9 cellular contexts compared by ENCODE assay signal in genomic region chr19:795691-796581, GRCh38. TPM values are rescaled to one million over a fixed set of nuclear protein-coding genes. Genes with fewer than 3 reads are reported as not detected.
DNase-seq lines count a peak whose midpoint lies in the region; ATAC-seq and TF ChIP-seq lines count a peak whose summit lies in the region.
"Had no signal": no experiment of that assay in that cellular context is flagged by ENCODE, and none has a peak within 500 bp of the region (broad histone marks: within the 10 kb centered on the region; RNA-seq: fewer than 3 reads in every experiment).

No MANE protein-coding gene starts in this region.

- intact Hi-C loops in psoas muscle (cut with DNase I), result no loop called here

- H4K20me1 ChIP-seq in DOHH2 (ENCODE audit: control insufficient read depth, insufficient read depth, low read depth, low read length), result peaks cover 28% of the 10 kb centered on the region
- peaks cover 5% of the 10 kb centered on the region for H4K20me1 ChIP-seq in fibroblast of lung (ENCODE audit: control insufficient read depth, extremely low read depth, insufficient read depth, low read length)

- H3K4me3 ChIP-seq in DOHH2 (ENCODE audit: low read length), result peak overlapping the region; percentile 95
- H3K4me3 ChIP-seq in fibroblast of lung (replicated peaks in 1 of 4; ENCODE audit: control extremely low read depth in 1 of 4, insufficient read depth in 1 of 4, low read depth in 3 of 4, low read length in 4 of 4), result peak overlapping the region in 2 of 4 experiments; percentile 57 to 65
- peak overlapping the region; percentile 73 for H3K4me3 ChIP-seq in psoas muscle

- H3K36me3 ChIP-seq in DOHH2 (ENCODE audit: control insufficient read depth, low read length) (peaks cover 30% of the 10 kb centered on the region), fibroblast of lung (ENCODE audit: control insufficient read depth, insufficient read depth, low read length) (peaks cover 8% of the 10 kb centered on the region), psoas muscle (ENCODE audit: insufficient read depth in 1 of 2, low read depth in 1 of 2) (peaks cover 0 to 14% of the 10 kb centered on the region in 2 donors)

- POLR2A ChIA-PET in RWPE1 (lab: Yijun Ruan, JAX; ENCODE audit: low non-redundant PET), result no interaction called here

- CTCF ChIA-PET in RWPE1 (lab: Yijun Ruan, JAX), result no interaction called here

- H3K79me2 ChIP-seq in DOHH2 (ENCODE audit: control insufficient read depth, low read length) (peaks cover 44% of the 10 kb centered on the region), fibroblast of lung (ENCODE audit: control insufficient read depth, insufficient read depth, low read length) (peaks cover 31% of the 10 kb centered on the region)

- no peaks in the 10 kb centered on the region for H3F3A ChIP-seq in DOHH2 (ENCODE audit: control insufficient read depth, insufficient read depth)

- WGBS in psoas muscle, 3 donors, result 68 to 70% (median 69%) methylated on average over 38 to 39 of the region's 39 CpGs

- H3K27me3 ChIP-seq in DOHH2 (ENCODE audit: control insufficient read depth, low read length) (no peaks in the 10 kb centered on the region), fibroblast of lung (ENCODE audit: control insufficient read depth, insufficient read depth, low read length) (no peaks in the 10 kb centered on the region), psoas muscle (ENCODE audit: insufficient read depth in 3 of 3, low read length in 2 of 3) (no peaks in the 10 kb centered on the region)

- ATAC-seq in psoas muscle (no peak), GM18867 (IDR thresholded peaks at IDR 0.05; ENCODE audit: unreplicated experiment) (no peak), GM18517 (IDR thresholded peaks at IDR 0.05; ENCODE audit: unreplicated experiment) (no peak)

- H3K9me3 ChIP-seq in DOHH2 (ENCODE audit: control insufficient read depth, insufficient read depth, low read length), result no peaks in the 10 kb centered on the region
- H3K9me3 ChIP-seq in fibroblast of lung (ENCODE audit: control insufficient read depth, insufficient read depth, low read depth, low read length), result no peaks in the 10 kb centered on the region
- no peaks in the 10 kb centered on the region for H3K9me3 ChIP-seq in psoas muscle

- H3K4me2 ChIP-seq in DOHH2 (ENCODE audit: low read length), result peak overlapping the region; percentile 89
- peak overlapping the region; percentile 77 for H3K4me2 ChIP-seq in fibroblast of lung (ENCODE audit: extremely low read depth, insufficient read depth, low read length)

- no peak overlapping the region for H3K9ac ChIP-seq in fibroblast of lung (ENCODE audit: insufficient read depth, low read length)

- H3K9me2 ChIP-seq in DOHH2 (replicated peaks; ENCODE audit: control insufficient read depth, low read length), result no peaks in the 10 kb centered on the region

- DNase-seq in RWPE1 (ENCODE audit: low spot score) (no peak), fibroblast of lung (ENCODE audit: low read depth in 2 of 2) (no peak), psoas muscle (peak in 1 of 2 donors; percentile 31), ecto neural progenitor cell (ENCODE audit: low spot score) (no peak), NCI-H748 treated with DMSO at 0.1 percent for 48 hours (lab: John Stamatoyannopoulos, UW) (no peak)

- H3K4me1 ChIP-seq in DOHH2 (ENCODE audit: control insufficient read depth, low read length), result peaks cover 25% of the 10 kb centered on the region
- peaks cover 15% of the 10 kb centered on the region for H3K4me1 ChIP-seq in fibroblast of lung (ENCODE audit: control insufficient read depth, extremely low read depth, insufficient read depth, low read length)
- H3K4me1 ChIP-seq in psoas muscle, result peaks cover 33% of the 10 kb centered on the region

- H2AFZ ChIP-seq in fibroblast of lung (ENCODE audit: low read length), result no peak overlapping the region

- TF ChIP-seq CTCF in DOHH2 (IDR thresholded peaks at IDR 0.05; ENCODE audit: low read depth, low read length, poor library complexity, severe bottlenecking) (no peak), RWPE1 (conservative IDR thresholded peaks at IDR 0.05; ENCODE audit: low read depth) (no peak), fibroblast of lung (conservative IDR thresholded peaks at IDR 0.05 in 1 of 2, IDR thresholded peaks at IDR 0.05 in 1 of 2; ENCODE audit: low read depth in 1 of 2, low read length in 2 of 2) (no peak), psoas muscle (IDR thresholded peaks at IDR 0.05) (no peak)

- no peak overlapping the region for H3K27ac ChIP-seq in DOHH2 (ENCODE audit: low read depth, low read length)
- peak overlapping the region; percentile 99 for H3K27ac ChIP-seq in RWPE1
- no peak overlapping the region for H3K27ac ChIP-seq in fibroblast of lung (ENCODE audit: insufficient read depth, low read length)
- peak overlapping the region; percentile 85 for H3K27ac ChIP-seq in psoas muscle

RNA-seq across cellular contexts. Expression of gene PTBP1, which starts 1.3 kb away (rescaled TPM):
- total RNA-seq in fibroblast of lung, result 67.5 and 83.1 TPM in 2 replicates
- polyA plus RNA-seq in fibroblast of lung, result 74.6 and 142 TPM in 2 replicates
- polyA plus RNA-seq in fibroblast of lung (2012), result 189 and 269 TPM in 2 replicates
- polyA minus RNA-seq in fibroblast of lung (ENCODE audit: low replicate concordance), result 309 and 432 TPM in 2 replicates
- total RNA-seq in psoas muscle, result 10 to 100 TPM; 36.5 to 69.4 (median 60.8) TPM
- polyA plus RNA-seq in psoas muscle, result 10 to 100 TPM; 24.2 to 36.3 (median 25.1) TPM

RNA-seq across cellular contexts. Expression of gene PLPPR3, which starts 25.8 kb away (rescaled TPM):
- 1.5 and 2.5 TPM in 2 replicates for total RNA-seq in fibroblast of lung
- 0.19 and 0.30 TPM in 2 replicates for polyA plus RNA-seq in fibroblast of lung
- 0.57 and 0.70 TPM in 2 replicates for polyA plus RNA-seq in fibroblast of lung (2012)
- 0.15 and 3.3 TPM in 2 replicates for polyA minus RNA-seq in fibroblast of lung (ENCODE audit: low replicate concordance)
- total RNA-seq in psoas muscle, result not detected
- polyA plus RNA-seq in psoas muscle, result not detected
- total RNA-seq: left colon had no signal

RNA-seq across cellular contexts. Expression of gene AZU1, which starts 31.7 kb away (rescaled TPM):
- total RNA-seq in fibroblast of lung (0.17 TPM in 1 of 2 replicates, not detected in the other), psoas muscle (under 1 TPM in 1 of 4 donors, not detected in 3; 0.69 TPM)
- polyA plus RNA-seq in fibroblast of lung (not detected in 2 replicates), psoas muscle (not detected)
- polyA plus RNA-seq in fibroblast of lung (2012), result not detected in 2 replicates
- not detected in 2 replicates for polyA minus RNA-seq in fibroblast of lung (ENCODE audit: low replicate concordance)
- total RNA-seq: left colon had no signal

RNA-seq across cellular contexts. Expression of gene PRTN3, which starts 44.9 kb away (rescaled TPM):
- total RNA-seq in fibroblast of lung (not detected in 2 replicates), psoas muscle (under 1 TPM in 2 of 4 donors, not detected in 2; 0.22 to 0.34 TPM)
- polyA plus RNA-seq in fibroblast of lung (not detected in 2 replicates), psoas muscle (under 1 TPM in 2 of 3 donors, not detected in 1; 0.04 to 0.05 TPM)
- not detected in 2 replicates for polyA plus RNA-seq in fibroblast of lung (2012)
- polyA minus RNA-seq in fibroblast of lung (ENCODE audit: low replicate concordance), result not detected in 2 replicates
- total RNA-seq: left colon had no signal

RNA-seq across cellular contexts. Expression of gene MISP, which starts 45.0 kb away (rescaled TPM):
- total RNA-seq in fibroblast of lung, result under 0.01 TPM in 1 of 2 replicates, not detected in the other
- polyA plus RNA-seq in fibroblast of lung, result not detected in 2 replicates
- 0.05 TPM in 1 of 2 replicates, not detected in the other for polyA plus RNA-seq in fibroblast of lung (2012)
- not detected in 2 replicates for polyA minus RNA-seq in fibroblast of lung (ENCODE audit: low replicate concordance)
- under 1 TPM in 1 of 4 donors, not detected in 3; 0.08 TPM for total RNA-seq in psoas muscle
- under 1 TPM in 2 of 3 donors, not detected in 1; 0.09 to 0.13 TPM for polyA plus RNA-seq in psoas muscle

Comparison
In these comparisons a context has a peak if more than half of its experiments do, and no peak if none do; other contexts are left out.
1. H3K27ac ChIP-seq: peak in RWPE1 (single experiment) and psoas muscle (single experiment); none in DOHH2 (single experiment) and fibroblast of lung (single experiment).